ENCODE assay signal across 24 cellular contexts in the genomic region with DNA sequence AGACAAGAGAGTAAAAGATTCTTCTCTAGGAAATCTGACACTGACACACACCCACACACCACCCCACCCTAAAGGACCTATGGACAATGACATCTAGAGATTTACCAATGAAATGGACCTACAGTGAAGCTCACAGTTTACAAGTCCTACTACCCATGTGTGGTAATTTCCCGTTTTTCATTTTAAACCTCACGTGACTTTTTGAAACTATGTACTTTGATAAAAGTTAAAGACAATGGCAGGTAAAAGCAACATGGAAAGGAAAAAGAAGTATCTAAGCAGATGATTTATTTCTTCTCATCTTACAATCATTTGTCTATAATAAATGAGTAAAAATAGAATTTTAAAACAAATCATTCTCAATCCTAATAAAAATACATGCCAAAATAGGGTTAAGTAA.
"Had no signal": no experiment of that assay in that cellular context is flagged by ENCODE, and none has a peak within 500 bp of the region (broad histone marks: within the 10 kb centered on the region; RNA-seq: fewer than 3 reads in every experiment).

No MANE protein-coding gene starts in this region.

- DNase-seq: colonic mucosa; effector memory CD4-positive, alpha-beta T cell; erythroblast; hypothalamus; immature natural killer cell; natural killer cell; psoas muscle; right cardiac atrium; spleen; stimulated activated CD4-positive, alpha-beta T cell treated with anti-CD3 and anti-CD28 coated beads, Interleukin-4, amount 100 ng/mL, for 4 hours; stimulated activated naive CD8-positive, alpha-beta T cell treated with anti-CD3 and anti-CD28 coated beads, Interleukin-15, Interleukin-2, amounts not matched to agents 100 U/mL and 50 U/mL, for 24 hours; substantia nigra; testis; tibial artery had no signal

- H3K4me1 ChIP-seq: colonic mucosa, psoas muscle, testis, tibial artery had no signal

- H3K9me3 Mint-ChIP-seq: dendritic cell treated with granulocyte-macrophage colony-stimulating factor and Interleukin-4, amounts not matched to agents 40 ng/mL and 50 ng/mL, for 4 days; immature natural killer cell; memory B cell; natural killer cell; stimulated activated memory B cell treated with anti-CD40 and anti-IgM and Interleukin-4, amounts not matched to agents 10 μg/mL and 1 μg/mL and 100 μg/mL, for 72 hours; type B pancreatic cell had no signal

- ATAC-seq: left lobe of liver; natural killer cell; psoas muscle; right cardiac atrium; stimulated activated memory B cell treated with anti-CD40 and anti-IgM and Interleukin-4, amounts not matched to agents 10 μg/mL and 1 μg/mL and 100 μg/mL, for 72 hours; stimulated activated naive CD8-positive, alpha-beta T cell treated with anti-CD3 and anti-CD28 coated beads, Interleukin-15, Interleukin-2, amounts not matched to agents 100 U/mL and 50 U/mL, for 24 hours had no signal

- FAIRE-seq: endometrium, frontal cortex, keratinocyte had no signal

- H3K27me3 Mint-ChIP-seq: dendritic cell treated with granulocyte-macrophage colony-stimulating factor and Interleukin-4, amounts not matched to agents 40 ng/mL and 50 ng/mL, for 4 days; memory B cell; stimulated activated memory B cell treated with anti-CD40 and anti-IgM and Interleukin-4, amounts not matched to agents 10 μg/mL and 1 μg/mL and 100 μg/mL, for 72 hours; type B pancreatic cell had no signal

- H3K27ac Mint-ChIP-seq: dendritic cell treated with granulocyte-macrophage colony-stimulating factor and Interleukin-4, amounts not matched to agents 40 ng/mL and 50 ng/mL, for 4 days; memory B cell; natural killer cell; stimulated activated memory B cell treated with anti-CD40 and anti-IgM and Interleukin-4, amounts not matched to agents 10 μg/mL and 1 μg/mL and 100 μg/mL, for 72 hours; type B pancreatic cell had no signal

- H3K36me3 ChIP-seq: colonic mucosa had no signal

- H3K4me1 Mint-ChIP-seq: stimulated activated memory B cell treated with anti-CD40 and anti-IgM and Interleukin-4, amounts not matched to agents 10 μg/mL and 1 μg/mL and 100 μg/mL, for 72 hours had no signal

- H3K9me3 ChIP-seq: colonic mucosa, psoas muscle, spleen, testis, tibial artery had no signal

- H3K27ac ChIP-seq: colonic mucosa, psoas muscle, skin epidermis, spleen, testis, tibial artery had no signal

- H3K4me3 ChIP-seq: colonic mucosa, lung, psoas muscle, skin epidermis, spleen, testis, tibial artery had no signal

- H3K27me3 ChIP-seq: colonic mucosa, spleen, testis, tibial artery had no signal

- H3K4me3 Mint-ChIP-seq: dendritic cell treated with granulocyte-macrophage colony-stimulating factor and Interleukin-4, amounts not matched to agents 40 ng/mL and 50 ng/mL, for 4 days; immature natural killer cell; memory B cell; natural killer cell; stimulated activated memory B cell treated with anti-CD40 and anti-IgM and Interleukin-4, amounts not matched to agents 10 μg/mL and 1 μg/mL and 100 μg/mL, for 72 hours; type B pancreatic cell had no signal
